Comparison of ENCODE assay signal across 8 cellular contexts in genomic region chr1:230067871-230068814, GRCh38. TPM values are rescaled to one million over a fixed set of nuclear protein-coding genes. Genes with fewer than 3 reads are reported as not detected.
DNase-seq lines count a peak whose midpoint lies in the region; ATAC-seq, FAIRE-seq and TF ChIP-seq lines count a peak whose summit lies in the region.

No MANE protein-coding gene starts in this region.

- peak overlapping the region; percentile 41 for H2AFZ ChIP-seq in GM12878 (ENCODE audit: control insufficient read depth, low read depth, low read length)

- intact Hi-C loops in GM12878 (cut with micrococcal nuclease; ENCODE audit: unreplicated experiment) = loop anchor here (1.0 to 5.0 kb wide), 4 partner anchors 37 to 406 kb away; no protein-coding TSS in a partner anchor

- H3K4me1 ChIP-seq in GM12878 (ENCODE audit: control insufficient read depth, insufficient read depth, low read length) = no peaks in the 10 kb centered on the region; the same call in 1 of the 2 replicates

- TF ChIP-seq CTCF in 22Rv1 (IDR thresholded peaks at IDR 0.05) (peak; percentile 19), RWPE1 (conservative IDR thresholded peaks at IDR 0.05; ENCODE audit: low read depth) (no peak), GM12878 (IDR thresholded peaks at IDR 0.05 in 2 of 3, conservative IDR thresholded peaks at IDR 0.05 in 1 of 3; ENCODE audit: control insufficient read depth in 2 of 3, extremely low read depth in 1 of 3, insufficient read depth in 1 of 3, low read depth in 3 of 3, low read length in 3 of 3) (0 out of 6 replicates have a peak, but pooled peaks of 1 of the 3 experiments have one; percentile 1)

- no TSS peak for BruUV-seq in GM12878 (replicated peaks; lab: Mats Ljungman, UMichigan)

- DNase-seq in RWPE1 (ENCODE audit: low spot score) = peak; percentile 46
- no peak for DNase-seq in GM12878 (ENCODE audit: low read depth, low spot score)
- peak; percentile 25 for DNase-seq in putamen (ENCODE audit: low spot score)

- H3K36me3 ChIP-seq in GM12878 (ENCODE audit: control insufficient read depth in 2 of 2, insufficient read depth in 2 of 2, low read length in 1 of 2) = no peaks in the 10 kb centered on the region

- under 1% methylated on average over 55 of the region's 65 CpGs for WGBS in GM12878 (ENCODE audit: insufficient coverage, insufficient replicate concordance, low lambda C conversion rate, missing lambda C conversion rate)

- SMC1A ChIA-PET in GM12878 (lab: Charles Lee; ENCODE audit: uncharacterized antibody, unreplicated experiment) = interaction anchor here (0.7 to 3.0 kb wide), 5 partner anchors 11 to 54 kb away, joined by 3 to 14 read pairs (median 8); no protein-coding TSS in a partner anchor

- H4K20me1 ChIP-seq in GM12878 (ENCODE audit: control insufficient read depth, insufficient read depth) = peaks cover 3% of the 10 kb centered on the region; the same call in 1 of the 2 replicates

- RAD21 ChIA-PET in GM12878 (lab: Charles Lee; ENCODE audit: unreplicated experiment) = interaction anchor here (0.9 to 2.4 kb wide), 3 partner anchors 36 to 85 kb away, joined by 3 to 12 read pairs (median 10); no protein-coding TSS in a partner anchor

- no peaks in the 10 kb centered on the region for H3K27me3 ChIP-seq in GM12878 (replicated peaks in 1 of 2; ENCODE audit: control insufficient read depth in 2 of 2, insufficient read depth in 2 of 2, low read length in 1 of 2)

- peak; percentile 2 for ATAC-seq in GM18511 (IDR thresholded peaks at IDR 0.05; ENCODE audit: unreplicated experiment)
- peak; percentile 30 for ATAC-seq in GM12878
- ATAC-seq in HG02623 (IDR thresholded peaks at IDR 0.05; ENCODE audit: unreplicated experiment) = no peak
- ATAC-seq in GM18520 (IDR thresholded peaks at IDR 0.05; ENCODE audit: unreplicated experiment) = no peak

- in situ Hi-C loops in GM12878 (cut with MboI) = no loop called here

- TF ChIP-seq POLR2A in GM12878 (IDR thresholded peaks at IDR 0.05; ENCODE audit: low read depth, low read length) = 0 out of 2 replicates have a peak, but pooled peaks have one; percentile 13

- POLR2A ChIA-PET in RWPE1 (lab: Yijun Ruan, JAX; ENCODE audit: low non-redundant PET) (interaction anchor here (0.7 kb wide), 1 partner anchor 397 kb away, joined by 3 read pairs; no protein-coding TSS in a partner anchor), GM12878 (lab: Charles Lee) (interaction anchor here (0.6 kb wide), 2 partner anchors 26 to 42 kb away, joined by 4 read pairs; no protein-coding TSS in a partner anchor)

- TF ChIP-seq RAD21 in GM12878 (IDR thresholded peaks at IDR 0.05; ENCODE audit: insufficient read depth, low read depth, low read length) = no peak

- peak overlapping the region; percentile 81 for H3K4me2 ChIP-seq in GM12878 (ENCODE audit: control insufficient read depth, insufficient read depth)

- no peak for TF ChIP-seq EP300 in GM12878 (IDR thresholded peaks at IDR 0.05; ENCODE audit: borderline replicate concordance in 1 of 2, control insufficient read depth in 1 of 2, low read depth in 2 of 2, low read length in 2 of 2)

- no peaks in the 10 kb centered on the region; the same call in 1 of the 3 replicates for H3K9me3 ChIP-seq in GM12878 (replicated peaks; ENCODE audit: control insufficient read depth, insufficient read depth, low read length)

- H3K27ac ChIP-seq in 22Rv1 = peak overlapping the region; percentile 65
- peak overlapping the region; percentile 90 for H3K27ac ChIP-seq in RWPE1
- peak overlapping the region; percentile 61 for H3K27ac ChIP-seq in GM12878 (ENCODE audit: control insufficient read depth, insufficient read depth)

- H3K9ac ChIP-seq in GM12878 (ENCODE audit: control insufficient read depth, insufficient read depth, low read length) = peak overlapping the region; percentile 82

- H3K4me3 ChIP-seq in GM12878 (peak overlapping the region; percentile 96), iPS-11a (ENCODE audit: low read depth, low read length) (peak overlapping the region; percentile 88)

- no peak for FAIRE-seq in GM12878 (lab: Jason Lieb, UNC)

- CTCF ChIA-PET in RWPE1 (lab: Yijun Ruan, JAX) = no interaction called here
- CTCF ChIA-PET in GM12878 (lab: Yijun Ruan, JAX) = interaction anchor here (1.0 kb wide), 1 partner anchor 98 kb away, joined by 4 read pairs; no protein-coding TSS in a partner anchor

- peaks cover 49% of the 10 kb centered on the region for H3K79me2 ChIP-seq in GM12878 (ENCODE audit: control insufficient read depth, insufficient read depth, low read length)

TF ChIP-seq in GM12878, 131 proteins besides CTCF, POLR2A, EP300 and RAD21 (continues in another document):
- TF ChIP-seq MLLT1 (IDR thresholded peaks at IDR 0.05) (no peak), CHD1 (IDR thresholded peaks at IDR 0.05; ENCODE audit: low read depth, low read length) (0 out of 2 replicates have a peak, but pooled peaks have one; percentile 11), NR2F1 (conservative IDR thresholded peaks at IDR 0.05) (0 out of 2 replicates have a peak, but pooled peaks have one; percentile 12), IRF5 (IDR thresholded peaks at IDR 0.05; ENCODE audit: borderline replicate concordance) (no peak), ATF7 (IDR thresholded peaks at IDR 0.05; ENCODE audit: low read depth) (no peak), GATAD2B (conservative IDR thresholded peaks at IDR 0.05; ENCODE audit: low read depth) (peak; percentile 67), IKZF1 (conservative IDR thresholded peaks at IDR 0.05) (peak; percentile 58), RUNX3 (IDR thresholded peaks at IDR 0.05; ENCODE audit: low read length) (peak; percentile 28; the same call in 1 of the 2 replicates), CHD4 (IDR thresholded peaks at IDR 0.05) (no peak), JUNB (IDR thresholded peaks at IDR 0.05) (no peak), BHLHE40 (IDR thresholded peaks at IDR 0.05; ENCODE audit: borderline replicate concordance in 1 of 2, low read depth in 2 of 2, low read length in 1 of 2) (peak in 1 of 2 experiments; percentile 68; a peak in 3 of 4 replicates), SMC3 (IDR thresholded peaks at IDR 0.05; ENCODE audit: borderline replicate concordance, low read length) (no peak), NKRF (conservative IDR thresholded peaks at IDR 0.05) (peak; percentile 53; the same call in 1 of the 2 replicates), IRF4 (IDR thresholded peaks at IDR 0.05; ENCODE audit: low read depth, low read length) (no peak), BACH1 (IDR thresholded peaks at IDR 0.05; ENCODE audit: borderline replicate concordance) (no peak)

RNA-seq across cellular contexts. Expression of gene GALNT2, which starts 1.1 kb away (rescaled TPM):
- 73.1 and 76.8 TPM in 2 replicates for total RNA-seq in GM12878 (2013; cell fraction: nucleolus; rRNA removed)
- total RNA-seq in GM12878 (2014; rRNA removed) (12.6 and 14.0 TPM in 2 replicates), GM12878 (2014; rRNA removed; fragmentation: Illumina TruSeq; extraction: Trizol) (11.8 and 13.2 TPM in 2 replicates), GM12878 (2021) (27.7 and 29.7 TPM in 2 replicates)
- polyA plus RNA-seq in GM12878 (2011; ENCODE audit: low read depth) = 13.3 TPM
- polyA plus RNA-seq in GM12878 (2011; rRNA removed) (19.3 and 21.3 TPM in 2 replicates), GM12878 (2014; fragmentation: Illumina TruSeq; extraction: Trizol) (7.2 and 12.8 TPM in 2 replicates), GM12878 (2014; fragmentation: Nextera tagmentation; extraction: Ambion mirVana) (1 to 10 TPM in 1 of 2 experiments, under 1 TPM in 1; 0.52 to 1.2 TPM), GM12878 (2014; rRNA removed) (19.4 and 20.4 TPM in 2 replicates), GM12878 (2016; fragmentation: Nextera tagmentation; extraction: Ambion mirVana) (10 to 100 TPM; 22.6 to 23.5 TPM)
- 30.2 and 30.3 TPM in 2 replicates for polyA plus RNA-seq in GM12878 (2011; cell fraction: cytosol; rRNA removed)
- 28.2 and 29.3 TPM in 2 replicates for polyA plus RNA-seq in GM12878 (2011; cell fraction: nucleus; rRNA removed)
- 26.0 and 28.9 TPM in 2 replicates for polyA plus RNA-seq in GM12878 (2012)
- 20.6 and 33.0 TPM in 2 replicates for polyA minus RNA-seq in GM12878 (2011; rRNA and poly(A)+ RNA removed)
- 10.5 and 11.9 TPM in 2 replicates for polyA minus RNA-seq in GM12878 (2011; cell fraction: cytosol; rRNA and poly(A)+ RNA removed)
- polyA minus RNA-seq in GM12878 (2011; cell fraction: nucleus; rRNA and poly(A)+ RNA removed) = 16.3 and 27.4 TPM in 2 replicates

Comparison
In these comparisons a context has a peak if more than half of its experiments do, and no peak if none do; other contexts are left out.
1. ATAC-seq: peak in GM18511 (single experiment) and GM12878 (single experiment); none in HG02623 (single experiment) and GM18520 (single experiment).
2. Peak in every context shown above with its lines, with median percentiles within 50 percentile points of each other: H3K27ac ChIP-seq.